Comparison of ENCODE assay signal across 8 cellular contexts in genomic region chr1:19251305-19252196, GRCh38. TPM values are rescaled to one million over a fixed set of nuclear protein-coding genes. Genes with fewer than 3 reads are reported as not detected.
DNase-seq lines count a peak whose midpoint lies in the region; ATAC-seq and TF ChIP-seq lines count a peak whose summit lies in the region.

EMC1 (minus strand) TSS chr1:19251524; CDS start chr1:19251509, 15 bp downstream.
MRTO4 (plus strand) TSS chr1:19251805; CDS start chr1:19251836, 31 bp downstream.

- peak within 1 kb of the TSS; percentile 90 for H3K27ac Mint-ChIP-seq in activated naive CD4-positive, alpha-beta T cell treated with anti-CD3 and anti-CD28 coated beads for 36 hours

- peak within 1 kb of the TSS; percentile 74 to 95 (median 94) for H3K27ac ChIP-seq in gastroesophageal sphincter
- H3K27ac ChIP-seq in neutrophil = peak within 1 kb of the TSS; percentile 88

- 0% methylated on average over 7 of the region's 81 CpGs; no CpG with 5 or more reads in 1 of the 2 donors for WGBS in gastroesophageal sphincter (ENCODE audit: low coverage in 1 of 2), 2 donors

- H3K9me3 Mint-ChIP-seq in activated naive CD4-positive, alpha-beta T cell treated with anti-CD3 and anti-CD28 coated beads for 36 hours = no peaks in the 10 kb centered on the region

- H3K9me3 ChIP-seq in gastroesophageal sphincter = no peaks in the 10 kb centered on the region
- H3K9me3 ChIP-seq in neutrophil = no peaks in the 10 kb centered on the region

- CTCF ChIA-PET in activated naive CD4-positive, alpha-beta T cell treated with anti-CD3 and anti-CD28 coated beads for 36 hours (lab: Charles Lee) = interaction anchor here (0.7 to 1.6 kb wide), 7 partner anchors 11 to 453 kb away, joined by 3 to 6 read pairs (median 3); no protein-coding TSS in a partner anchor

- H3K4me1 ChIP-seq in gastroesophageal sphincter (peaks cover 2 to 43% (median 23%) of the 10 kb centered on the region in 3 donors), neutrophil (ENCODE audit: control insufficient read depth in 1 of 2, insufficient read depth in 1 of 2, low read depth in 1 of 2, low read length in 1 of 2) (peaks cover 16 to 17% of the 10 kb centered on the region in 2 experiments)

- intact Hi-C loops in activated naive CD4-positive, alpha-beta T cell treated with anti-CD3 and anti-CD28 coated beads for 36 hours (cut with micrococcal nuclease) = loop anchor here (1.0 to 5.0 kb wide), 5 partner anchors 41 to 401 kb away; partner anchors contain the start of genes CAPZB and UBR4

- H3K4me3 Mint-ChIP-seq in activated naive CD4-positive, alpha-beta T cell treated with anti-CD3 and anti-CD28 coated beads for 36 hours = peak within 1 kb of the TSS; percentile 85

- H3K27me3 ChIP-seq in gastroesophageal sphincter (no peaks in the 10 kb centered on the region), neutrophil (no peaks in the 10 kb centered on the region)

- TF ChIP-seq CTCF in gastroesophageal sphincter (IDR thresholded peaks at IDR 0.05) = peak in 1 of 4 experiments; percentile 32
- peak; percentile 33 for TF ChIP-seq CTCF in neutrophil (IDR thresholded peaks at IDR 0.05)
- no peak for TF ChIP-seq CTCF in subcutaneous adipose tissue (IDR thresholded peaks at IDR 0.05; ENCODE audit: low read depth)

- H3K36me3 Mint-ChIP-seq in activated naive CD4-positive, alpha-beta T cell treated with anti-CD3 and anti-CD28 coated beads for 36 hours (ENCODE audit: low read depth) = peaks cover 5% of the 10 kb centered on the region

- peaks cover 0 to 15% of the 10 kb centered on the region in 2 donors for H3K36me3 ChIP-seq in gastroesophageal sphincter
- H3K36me3 ChIP-seq in neutrophil = no peaks in the 10 kb centered on the region

- peaks cover 47% of the 10 kb centered on the region for H3K4me1 Mint-ChIP-seq in activated naive CD4-positive, alpha-beta T cell treated with anti-CD3 and anti-CD28 coated beads for 36 hours (ENCODE audit: low read depth)

- TF ChIP-seq POLR2A in gastroesophageal sphincter (IDR thresholded peaks at IDR 0.05) = peak; percentile 33 to 34

- DNase-seq in ELR (ENCODE audit: low read depth) (peak; percentile 89), GOT3 (lab: John Stamatoyannopoulos, UW) (peak; percentile 84), LoVo (ENCODE audit: low spot score) (peak; percentile 84), SK-N-DZ (ENCODE audit: low spot score) (peak; percentile 81)
- DNase-seq in activated naive CD4-positive, alpha-beta T cell treated with anti-CD3 and anti-CD28 coated beads for 36 hours = peak; percentile 90

- H3K27me3 Mint-ChIP-seq in activated naive CD4-positive, alpha-beta T cell treated with anti-CD3 and anti-CD28 coated beads for 36 hours (ENCODE audit: low read depth) = no peaks in the 10 kb centered on the region

- H3K4me3 ChIP-seq in gastroesophageal sphincter (peak within 1 kb of the TSS; percentile 64 to 85), neutrophil (ENCODE audit: low read depth in 1 of 2, low read length in 1 of 2) (peak within 1 kb of the TSS; percentile 76 to 87)

- ATAC-seq in gastroesophageal sphincter = peak; percentile 97

- TF ChIP-seq EP300 in gastroesophageal sphincter (IDR thresholded peaks at IDR 0.05) = no peak

RNA-seq across cellular contexts. Expression of gene EMC1, which starts in this region (rescaled TPM):
- polyA plus RNA-seq in SK-N-DZ (2014; cell fraction: cytosol; rRNA removed) = 22.8 and 48.2 TPM in 2 replicates
- 50.8 and 77.6 TPM in 2 replicates for polyA plus RNA-seq in SK-N-DZ (2014; cell fraction: nucleus; rRNA removed)
- total RNA-seq in activated naive CD4-positive, alpha-beta T cell treated with anti-CD3 and anti-CD28 coated beads for 36 hours = 10 to 100 TPM; 40.2 to 43.2 TPM
- total RNA-seq in gastroesophageal sphincter (10 to 100 TPM; 21.8 to 39.8 (median 30.6) TPM), subcutaneous adipose tissue (10 to 100 TPM; 16.0 to 35.2 (median 31.5) TPM)

RNA-seq across cellular contexts. Expression of gene MRTO4, which starts in this region (rescaled TPM):
- 73.2 and 77.9 TPM in 2 replicates for polyA plus RNA-seq in SK-N-DZ (2014; cell fraction: cytosol; rRNA removed)
- polyA plus RNA-seq in SK-N-DZ (2014; cell fraction: nucleus; rRNA removed) = 28.2 and 37.4 TPM in 2 replicates
- 10 to 100 TPM; 53.2 to 54.3 TPM for total RNA-seq in activated naive CD4-positive, alpha-beta T cell treated with anti-CD3 and anti-CD28 coated beads for 36 hours
- total RNA-seq in gastroesophageal sphincter = 10 to 100 TPM; 12.5 to 28.5 (median 19.7) TPM
- 10 to 100 TPM; 13.2 to 20.9 (median 20.4) TPM for total RNA-seq in subcutaneous adipose tissue

Comparison
In these comparisons a context has a peak if more than half of its experiments do, and no peak if none do; other contexts are left out.
1. Peak in every context shown above with its lines: DNase-seq, ATAC-seq, H3K4me3 ChIP-seq and H3K27ac ChIP-seq.